In the genomic region with DNA sequence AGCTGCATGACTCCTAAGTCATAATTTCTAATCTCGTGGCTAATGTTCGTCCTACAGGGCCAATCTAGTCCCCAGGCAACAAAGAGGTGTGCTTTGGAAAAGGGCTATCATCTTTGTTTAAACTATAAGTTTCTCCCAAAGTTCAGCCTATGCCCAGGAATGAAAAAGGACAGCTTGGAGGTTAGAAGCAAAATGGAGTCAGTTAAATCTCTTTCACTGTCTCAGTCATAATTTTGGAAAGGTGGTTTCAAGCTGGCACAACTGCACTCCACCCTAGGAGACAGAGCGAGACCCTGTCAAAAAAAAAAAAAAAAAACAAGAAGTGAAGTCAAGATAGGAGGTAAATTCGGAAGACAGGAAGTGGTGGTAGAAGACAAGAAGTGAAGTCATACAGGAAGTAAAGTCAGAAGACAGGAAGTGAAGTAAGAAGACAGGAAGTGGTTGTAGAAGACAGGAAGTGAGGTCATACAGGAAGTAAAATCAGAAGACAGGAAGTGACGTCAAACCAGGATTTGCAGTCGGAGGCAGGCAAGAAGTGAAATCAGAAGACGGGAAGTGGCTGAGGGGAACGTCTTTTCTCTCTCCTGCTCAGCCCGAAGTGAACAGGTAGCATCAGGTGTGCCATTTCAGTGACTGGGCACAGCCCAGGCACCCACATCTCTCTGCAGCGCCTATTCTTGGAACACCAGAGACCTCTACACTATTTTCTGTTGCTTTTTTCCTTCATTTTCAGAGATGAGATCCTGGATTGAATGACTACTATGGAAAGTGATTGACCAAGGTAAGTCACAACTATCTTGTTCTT, we compare ENCODE assay signal across 8 cellular contexts. TPM values are rescaled to one million over a fixed set of nuclear protein-coding genes. Genes with fewer than 3 reads are reported as not detected.
DNase-seq lines count a peak whose midpoint lies in the region; ATAC-seq, FAIRE-seq and TF ChIP-seq lines count a peak whose summit lies in the region.
"Had no signal": no experiment of that assay in that cellular context is flagged by ENCODE, and none has a peak within 500 bp of the region (broad histone marks: within the 10 kb centered on the region; RNA-seq: fewer than 3 reads in every experiment).

No MANE protein-coding gene starts in this region.

- H3K36me3 ChIP-seq in ascending aorta: no peaks in the 10 kb centered on the region
- no peaks in the 10 kb centered on the region for H3K36me3 ChIP-seq in keratinocyte (ENCODE audit: control insufficient read depth in 2 of 2, extremely low read depth in 1 of 2, insufficient read depth in 2 of 2, low read length in 2 of 2)

- no peaks in the 10 kb centered on the region for H3K9me1 ChIP-seq in keratinocyte (ENCODE audit: control insufficient read depth, extremely low read depth, insufficient read depth, low read length)

- ATAC-seq in HG03469 (IDR thresholded peaks at IDR 0.05; ENCODE audit: unreplicated experiment): no peak

- H3K27me3 ChIP-seq in ascending aorta: no peaks in the 10 kb centered on the region
- H3K27me3 ChIP-seq in keratinocyte (ENCODE audit: control insufficient read depth, extremely low read depth, insufficient read depth, low read length): no peaks in the 10 kb centered on the region

- TF ChIP-seq CTCF in ascending aorta (IDR thresholded peaks at IDR 0.05) (no peak), keratinocyte (optimal IDR thresholded peaks at IDR 0.05 in 1 of 3, IDR thresholded peaks at IDR 0.05 in 1 of 3, conservative IDR thresholded peaks at IDR 0.05 in 1 of 3; ENCODE audit: extremely low read depth in 1 of 3, insufficient read depth in 2 of 3, low read length in 3 of 3) (no peak)

- H3K27ac ChIP-seq in ascending aorta (no peak overlapping the region), keratinocyte (ENCODE audit: control insufficient read depth, insufficient read depth, low read length) (peak overlapping the region; percentile 21)

- H2AFZ ChIP-seq in keratinocyte (ENCODE audit: control insufficient read depth, low read length): peak overlapping the region; percentile 63

- DNase-seq in GM19240 (ENCODE audit: insufficient read length, low spot score) (peak; percentile 56), LoVo (ENCODE audit: low spot score) (peak; percentile 46), T follicular helper cell (ENCODE audit: low read depth) (peak; percentile 42), ascending aorta (ENCODE audit: low spot score in 2 of 2) (no peak), keratinocyte (ENCODE audit: low read depth, low spot score) (no peak)
- DNase-seq in stimulated activated CD4-positive, alpha-beta T cell treated with anti-CD3 and anti-CD28 coated beads, TNF-alpha, amount 100 ng/mL, for 1 hour (ENCODE audit: low read depth in 3 of 3, low spot score in 1 of 3): peak in 2 of 3 donors; percentile 9 to 18

- no peaks in the 10 kb centered on the region for H4K20me1 ChIP-seq in keratinocyte (ENCODE audit: control insufficient read depth, extremely low read depth, insufficient read depth, low read length)

- H3K4me1 ChIP-seq in ascending aorta (no peaks in the 10 kb centered on the region), keratinocyte (ENCODE audit: control insufficient read depth, extremely low read depth, insufficient read depth, low read length) (no peaks in the 10 kb centered on the region)

- FAIRE-seq in keratinocyte (lab: Jason Lieb, UNC): peak; percentile 39

- dilution Hi-C loops in keratinocyte (cut with MboI; ENCODE audit: extremely low pct_ligation_motif_present, low sequenced_read_pairs): no loop called here

- intact Hi-C loops in ascending aorta (cut with DNase I): no loop called here

- peak overlapping the region; percentile 1 for H3K4me2 ChIP-seq in keratinocyte (ENCODE audit: control insufficient read depth, extremely low read depth, insufficient read depth, low read depth, low read length)

- H3K9me3 ChIP-seq in ascending aorta: peaks cover 0 to 7% of the 10 kb centered on the region in 2 donors
- peaks cover 2% of the 10 kb centered on the region for H3K9me3 ChIP-seq in keratinocyte (ENCODE audit: control insufficient read depth, low read depth, low read length)

- H3K4me3 ChIP-seq in ascending aorta: peak overlapping the region; percentile 33 to 42
- H3K4me3 ChIP-seq in keratinocyte (ENCODE audit: control insufficient read depth in 2 of 3, extremely low read depth in 1 of 3, insufficient read depth in 2 of 3, low read depth in 1 of 3, low read length in 3 of 3): peak overlapping the region; percentile 8 to 41 (median 22)

- H3K9ac ChIP-seq in keratinocyte (ENCODE audit: control insufficient read depth, extremely low read depth, insufficient read depth, low read length): peak overlapping the region; percentile 34

- peaks cover 8% of the 10 kb centered on the region for H3K79me2 ChIP-seq in keratinocyte (ENCODE audit: control insufficient read depth, insufficient read depth, low read length)

RNA-seq across cellular contexts. Expression of a gene that starts 32.2 kb away (rescaled TPM):
- not detected for total RNA-seq in ascending aorta
- 0.04 to 0.09 TPM in 2 of 3 replicates, not detected in the other for polyA plus RNA-seq in keratinocyte
- polyA plus RNA-seq in keratinocyte (2011; ENCODE audit: low read depth): not detected
- 0.04 and 0.06 TPM in 2 replicates for polyA plus RNA-seq in keratinocyte (2011; cell fraction: cytosol; rRNA removed)
- 0.25 and 0.31 TPM in 2 replicates for polyA plus RNA-seq in keratinocyte (2011; cell fraction: nucleus; rRNA removed)
- 0.66 TPM in 1 of 2 replicates, not detected in the other for polyA plus RNA-seq in keratinocyte (2012; ENCODE audit: low replicate concordance)
- polyA minus RNA-seq in keratinocyte: 0.13 to 0.20 TPM in 2 of 3 replicates, not detected in the other
- polyA minus RNA-seq in keratinocyte (2011; cell fraction: cytosol; rRNA and poly(A)+ RNA removed): not detected
- polyA minus RNA-seq in keratinocyte (2011; cell fraction: nucleus; rRNA and poly(A)+ RNA removed): 0.78 TPM in 1 of 2 replicates, not detected in the other

RNA-seq across cellular contexts. Expression of a gene that starts 39.7 kb away (rescaled TPM):
- total RNA-seq in ascending aorta: not detected
- polyA plus RNA-seq in keratinocyte: 56.7 to 57.6 TPM (median 56.7 TPM) in 3 replicates
- 31.9 TPM for polyA plus RNA-seq in keratinocyte (2011; ENCODE audit: low read depth)
- 33.6 and 63.4 TPM in 2 replicates for polyA plus RNA-seq in keratinocyte (2011; cell fraction: cytosol; rRNA removed)
- 101 and 111 TPM in 2 replicates for polyA plus RNA-seq in keratinocyte (2011; cell fraction: nucleus; rRNA removed)
- polyA plus RNA-seq in keratinocyte (2012; ENCODE audit: low replicate concordance): 25.0 and 37.6 TPM in 2 replicates
- polyA minus RNA-seq in keratinocyte: 41.8 to 60.5 TPM (median 55.4 TPM) in 3 replicates
- polyA minus RNA-seq in keratinocyte (2011; cell fraction: cytosol; rRNA and poly(A)+ RNA removed): 45.5 TPM
- polyA minus RNA-seq in keratinocyte (2011; cell fraction: nucleus; rRNA and poly(A)+ RNA removed): 51.4 and 69.8 TPM in 2 replicates

RNA-seq across cellular contexts. Expression of a gene that starts 57.1 kb away (rescaled TPM):
- total RNA-seq in ascending aorta: 12.1 TPM
- polyA plus RNA-seq in keratinocyte: 10.6 to 16.3 TPM (median 11.9 TPM) in 3 replicates
- 24.6 TPM for polyA plus RNA-seq in keratinocyte (2011; ENCODE audit: low read depth)
- polyA plus RNA-seq in keratinocyte (2011; cell fraction: cytosol; rRNA removed): 9.4 and 10.7 TPM in 2 replicates
- polyA plus RNA-seq in keratinocyte (2011; cell fraction: nucleus; rRNA removed): 28.4 and 30.3 TPM in 2 replicates
- 10.6 and 59.3 TPM in 2 replicates for polyA plus RNA-seq in keratinocyte (2012; ENCODE audit: low replicate concordance)
- 13.5 to 28.4 TPM (median 17.9 TPM) in 3 replicates for polyA minus RNA-seq in keratinocyte
- polyA minus RNA-seq in keratinocyte (2011; cell fraction: cytosol; rRNA and poly(A)+ RNA removed): 12.1 TPM
- polyA minus RNA-seq in keratinocyte (2011; cell fraction: nucleus; rRNA and poly(A)+ RNA removed): 20.5 and 21.5 TPM in 2 replicates

RNA-seq across cellular contexts. Expression of a gene that starts 58.6 kb away (rescaled TPM):
- not detected for total RNA-seq in ascending aorta
- polyA plus RNA-seq in keratinocyte: 0.03 TPM in 1 of 3 replicates, not detected in the others
- polyA plus RNA-seq in keratinocyte (2011; ENCODE audit: low read depth): not detected
- polyA plus RNA-seq in keratinocyte (2011; cell fraction: cytosol; rRNA removed): not detected in 2 replicates
- polyA plus RNA-seq in keratinocyte (2011; cell fraction: nucleus; rRNA removed): not detected in 2 replicates
- not detected in 2 replicates for polyA plus RNA-seq in keratinocyte (2012; ENCODE audit: low replicate concordance)
- polyA minus RNA-seq in keratinocyte: not detected in 3 replicates
- not detected for polyA minus RNA-seq in keratinocyte (2011; cell fraction: cytosol; rRNA and poly(A)+ RNA removed)
- not detected in 2 replicates for polyA minus RNA-seq in keratinocyte (2011; cell fraction: nucleus; rRNA and poly(A)+ RNA removed)
- polyA plus RNA-seq: esophagus had no signal

Comparison
In these comparisons a context has a peak if more than half of its experiments do, and no peak if none do; other contexts are left out.
1. DNase-seq: peak in GM19240 (single experiment), LoVo (single experiment), T follicular helper cell (single experiment) and stimulated activated CD4-positive, alpha-beta T cell treated with anti-CD3 and anti-CD28 coated beads, TNF-alpha, amount 100 ng/mL, for 1 hour (2 of 3); none in ascending aorta (0 of 2) and keratinocyte (single experiment).